Comparison of ENCODE assay signal across 8 cellular contexts in the genomic region with DNA sequence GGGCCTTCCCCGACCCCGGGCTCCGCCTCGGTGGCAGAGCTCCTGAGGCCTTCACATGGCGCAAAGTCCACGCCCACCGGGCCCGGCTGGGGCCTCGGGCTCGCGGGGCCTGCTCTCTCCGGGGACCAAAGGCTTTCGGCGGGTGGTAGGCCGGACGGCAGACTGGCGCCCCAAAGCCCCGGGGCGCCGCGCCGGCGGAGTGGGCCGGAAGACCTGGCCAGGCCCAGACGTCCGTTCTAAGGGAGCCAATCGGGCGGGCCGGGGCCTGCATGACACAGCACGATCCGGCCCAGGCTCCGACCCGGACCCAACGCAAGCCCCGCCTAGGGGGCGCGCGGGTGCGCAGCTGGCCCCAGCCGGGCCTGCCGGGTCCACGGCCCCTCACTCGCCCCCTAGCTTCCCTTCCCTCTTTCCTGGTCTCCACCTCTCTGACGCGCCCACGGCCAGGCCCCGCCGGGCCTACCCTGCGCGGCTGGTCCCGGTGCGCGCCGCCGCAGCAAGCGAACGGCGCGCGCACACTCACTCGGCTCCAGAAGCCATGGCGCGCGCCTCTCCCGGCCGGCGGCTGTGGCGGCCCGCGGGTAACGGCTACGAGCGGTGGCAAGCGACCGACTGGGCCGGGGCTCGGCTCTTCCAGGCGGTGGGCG. TPM values are rescaled to one million over a fixed set of nuclear protein-coding genes. Genes with fewer than 3 reads are reported as not detected.
A peak's percentile ranks its signal among the peaks of the same experiment; 100 is the strongest.
DNase-seq lines count a peak whose midpoint lies in the region; ATAC-seq lines count a peak whose summit lies in the region.

No MANE protein-coding gene starts in this region.

- DNase-seq in CD1c-positive myeloid dendritic cell (ENCODE audit: extremely low spot score) (peak; percentile 87), GM19240 (ENCODE audit: insufficient read length, low spot score) (peak; percentile 50), NCI-H69 (lab: John Stamatoyannopoulos, UW) (peak; percentile 91), mesenchymal stem cell (peak; percentile 90)
- peak; percentile 26 to 56 for DNase-seq in activated CD8-positive, alpha-beta memory T cell treated with anti-CD3 and anti-CD28 coated beads for 1 hour (ENCODE audit: extremely low read depth in 1 of 2, low read depth in 1 of 2)
- peak; percentile 62 to 73 (median 70) for DNase-seq in effector memory CD4-positive, alpha-beta T cell
- DNase-seq in stimulated activated CD8-positive, alpha-beta memory T cell treated with anti-CD3 and anti-CD28 coated beads, Interleukin-12 subunit alpha, Interleukin-12 subunit beta, amount 100 ng/mL, for 24 hours (ENCODE audit: extremely low read depth) = peak; percentile 54

- peak overlapping the region; percentile 99 for H3K9ac ChIP-seq in mesenchymal stem cell (ENCODE audit: low read length)

- under 1% methylated on average over 72 of the region's 79 CpGs for WGBS in mesenchymal stem cell

- peak overlapping the region; percentile 98 to 99 for H3K4ac ChIP-seq in mesenchymal stem cell (ENCODE audit: low read depth in 1 of 2, low read length in 2 of 2)

- H3K18ac ChIP-seq in mesenchymal stem cell (ENCODE audit: low read depth in 1 of 2, low read length in 2 of 2) = peak overlapping the region; percentile 96 to 98

- peaks cover 29% of the 10 kb centered on the region for H3K4me1 ChIP-seq in effector memory CD4-positive, alpha-beta T cell (ENCODE audit: control insufficient read depth, insufficient read depth, low read length, poor library complexity, severe bottlenecking)
- H3K4me1 ChIP-seq in mesenchymal stem cell (ENCODE audit: control insufficient read depth, insufficient read depth, low read depth, low read length) = peaks cover 9% of the 10 kb centered on the region

- peak overlapping the region; percentile 68 to 99 for H3K14ac ChIP-seq in mesenchymal stem cell (ENCODE audit: low read length in 2 of 2)

- peak overlapping the region; percentile 88 for H3K4me3 ChIP-seq in effector memory CD4-positive, alpha-beta T cell (ENCODE audit: insufficient read depth, low read depth, low read length, poor library complexity, severe bottlenecking)
- peak overlapping the region; percentile 96 for H3K4me3 ChIP-seq in mesenchymal stem cell (ENCODE audit: insufficient read depth in 1 of 2, low read depth in 1 of 2, low read length in 2 of 2)

- no peaks in the 10 kb centered on the region for H3K27me3 ChIP-seq in effector memory CD4-positive, alpha-beta T cell (replicated peaks; ENCODE audit: control insufficient read depth, insufficient read depth, low read length, poor library complexity, severe bottlenecking)
- no peaks in the 10 kb centered on the region for H3K27me3 ChIP-seq in mesenchymal stem cell (ENCODE audit: control insufficient read depth in 1 of 2, insufficient read depth in 1 of 2, low read length in 2 of 2)

- peak; percentile 48 for ATAC-seq in HG03442 (IDR thresholded peaks at IDR 0.05; ENCODE audit: unreplicated experiment)

- H4K8ac ChIP-seq in mesenchymal stem cell (ENCODE audit: low read length) = peak overlapping the region; percentile 97

- H3K4me2 ChIP-seq in mesenchymal stem cell (ENCODE audit: low read length, poor library complexity, severe bottlenecking) = peak overlapping the region; percentile 92

- peak overlapping the region; percentile 93 for H2BK120ac ChIP-seq in mesenchymal stem cell (ENCODE audit: low read depth, low read length)

- H2BK5ac ChIP-seq in mesenchymal stem cell (ENCODE audit: low read depth, low read length, poor library complexity, severe bottlenecking) = peak overlapping the region; percentile 99

- peak overlapping the region; percentile 99 for H4K91ac ChIP-seq in mesenchymal stem cell (ENCODE audit: low read length)

- H3K23ac ChIP-seq in mesenchymal stem cell (ENCODE audit: low read length in 2 of 2) = peak overlapping the region; percentile 73 to 97

- peaks cover 28% of the 10 kb centered on the region for H3K79me1 ChIP-seq in mesenchymal stem cell (replicated peaks; ENCODE audit: low read length, poor library complexity, severe bottlenecking)

- H2AFZ ChIP-seq in mesenchymal stem cell (ENCODE audit: low read depth, low read length) = no peak overlapping the region

- H2AK5ac ChIP-seq in mesenchymal stem cell (ENCODE audit: low read length, severe bottlenecking) = peak overlapping the region; percentile 60

- H3K27ac ChIP-seq in effector memory CD4-positive, alpha-beta T cell (ENCODE audit: insufficient read depth, low read length, poor library complexity, severe bottlenecking) = peak overlapping the region; percentile 95
- peak overlapping the region; percentile 94 for H3K27ac ChIP-seq in mesenchymal stem cell (ENCODE audit: low read length, poor library complexity, severe bottlenecking)

- H3K36me3 ChIP-seq in effector memory CD4-positive, alpha-beta T cell (ENCODE audit: control insufficient read depth, insufficient read depth, low read length) = peaks cover 12% of the 10 kb centered on the region
- peaks cover 42 to 57% of the 10 kb centered on the region in 2 experiments for H3K36me3 ChIP-seq in mesenchymal stem cell (ENCODE audit: control insufficient read depth in 1 of 2, insufficient read depth in 2 of 2, low read depth in 1 of 2, low read length in 2 of 2)

- H2BK12ac ChIP-seq in mesenchymal stem cell (ENCODE audit: low read length in 2 of 2) = peak overlapping the region in 1 of 2 experiments; percentile 18

- peak overlapping the region; percentile 91 for H2BK15ac ChIP-seq in mesenchymal stem cell (ENCODE audit: low read depth, poor library complexity, severe bottlenecking)

- no peaks in the 10 kb centered on the region for H3K9me3 ChIP-seq in effector memory CD4-positive, alpha-beta T cell (ENCODE audit: control insufficient read depth, low read length)
- H3K9me3 ChIP-seq in mesenchymal stem cell (ENCODE audit: control insufficient read depth, low read length) = no peaks in the 10 kb centered on the region

RNA-seq across cellular contexts. Expression of a gene that starts 0.5 kb away (rescaled TPM):
- 135 TPM for polyA plus RNA-seq in mesenchymal stem cell (2013, experiment 1 of 2)
- polyA plus RNA-seq in mesenchymal stem cell (2013, experiment 2 of 2) = 128 TPM

RNA-seq across cellular contexts. Expression of a gene that starts 7.8 kb away (rescaled TPM):
- polyA plus RNA-seq in mesenchymal stem cell (2013, experiment 1 of 2) = 5.8 TPM
- 6.7 TPM for polyA plus RNA-seq in mesenchymal stem cell (2013, experiment 2 of 2)

RNA-seq across cellular contexts. Expression of a gene that starts 24.5 kb away (rescaled TPM):
- 14.0 TPM for polyA plus RNA-seq in mesenchymal stem cell (2013, experiment 1 of 2)
- 14.1 TPM for polyA plus RNA-seq in mesenchymal stem cell (2013, experiment 2 of 2)

RNA-seq across cellular contexts. Expression of a gene that starts 31.0 kb away (rescaled TPM):
- 95.3 TPM for polyA plus RNA-seq in mesenchymal stem cell (2013, experiment 1 of 2)
- polyA plus RNA-seq in mesenchymal stem cell (2013, experiment 2 of 2) = 89.1 TPM

RNA-seq across cellular contexts. Expression of a gene that starts 43.7 kb away (rescaled TPM):
- polyA plus RNA-seq in mesenchymal stem cell (2013, experiment 1 of 2) = 43.5 TPM
- polyA plus RNA-seq in mesenchymal stem cell (2013, experiment 2 of 2) = 43.3 TPM

Comparison
In these comparisons a context has a peak if more than half of its experiments do, and no peak if none do; other contexts are left out.
1. Peak in every context shown above with its lines: DNase-seq, ATAC-seq, H3K4me3 ChIP-seq and H3K27ac ChIP-seq.
2. DNase-seq: peak in every context shown above with its lines; median percentile 91 in NCI-H69; 90 in mesenchymal stem cell; 87 in CD1c-positive myeloid dendritic cell; 70 in effector memory CD4-positive, alpha-beta T cell; 54 in stimulated activated CD8-positive, alpha-beta memory T cell treated with anti-CD3 and anti-CD28 coated beads, Interleukin-12 subunit alpha, Interleukin-12 subunit beta, amount 100 ng/mL, for 24 hours; 50 in GM19240; 41 in activated CD8-positive, alpha-beta memory T cell treated with anti-CD3 and anti-CD28 coated beads for 1 hour.